ENCODE assay signal across 15 cellular contexts in genomic region chr2:237269121-237269875, GRCh38.
"Had no signal": no experiment of that assay in that cellular context is flagged by ENCODE, and none has a peak within 500 bp of the region (broad histone marks: within the 10 kb centered on the region; RNA-seq: fewer than 3 reads in every experiment).

No MANE protein-coding gene starts in this region.

- H3K36me3 ChIP-seq: left lung, stomach, uterus had no signal

- H3K4me1 ChIP-seq: left lung, psoas muscle, uterus had no signal

- H3K9me3 ChIP-seq: left lung, psoas muscle, stomach, uterus had no signal

- ATAC-seq: activated CD8-positive, alpha-beta T cell treated with anti-CD3 and anti-CD28 coated beads, Interleukin-2, amount 10 ng/mL, durations not matched to agents 7 days and 5 days; activated T-cell treated with anti-CD3 and anti-CD28 coated beads, Interleukin-2, amount 50 U/mL, for 72 hours; left lung; psoas muscle; WTC11 had no signal

- H3K27ac ChIP-seq: psoas muscle, stomach had no signal

- DNase-seq: activated CD4-positive, alpha-beta T cell treated with anti-CD3 and anti-CD28 coated beads for 48 hours; activated CD8-positive, alpha-beta memory T cell treated with anti-CD3 and anti-CD28 coated beads, Interleukin-2, amount 50 U/mL, for 48 hours; activated CD8-positive, alpha-beta T cell treated with anti-CD3 and anti-CD28 coated beads, Interleukin-2, amount 10 ng/mL, durations not matched to agents 7 days and 5 days; activated gamma-delta T cell; activated T-cell treated with anti-CD3 and anti-CD28 coated beads, Interleukin-2, amount 50 U/mL, for 72 hours; cerebellar nuclear complex; effector memory CD4-positive, alpha-beta T cell; left lung; mesendoderm; psoas muscle; stimulated activated CD4-positive, alpha-beta T cell treated with anti-CD3 and anti-CD28 coated beads, Interleukin-2, amount 100 ng/mL, for 24 hours; stomach; T-helper 2 cell; uterus had no signal

- H3K27me3 ChIP-seq: left lung, uterus had no signal

- H3K4me3 ChIP-seq: left lung, psoas muscle, stomach, uterus had no signal
